16 cellular contexts compared by ENCODE assay signal in the genomic region with DNA sequence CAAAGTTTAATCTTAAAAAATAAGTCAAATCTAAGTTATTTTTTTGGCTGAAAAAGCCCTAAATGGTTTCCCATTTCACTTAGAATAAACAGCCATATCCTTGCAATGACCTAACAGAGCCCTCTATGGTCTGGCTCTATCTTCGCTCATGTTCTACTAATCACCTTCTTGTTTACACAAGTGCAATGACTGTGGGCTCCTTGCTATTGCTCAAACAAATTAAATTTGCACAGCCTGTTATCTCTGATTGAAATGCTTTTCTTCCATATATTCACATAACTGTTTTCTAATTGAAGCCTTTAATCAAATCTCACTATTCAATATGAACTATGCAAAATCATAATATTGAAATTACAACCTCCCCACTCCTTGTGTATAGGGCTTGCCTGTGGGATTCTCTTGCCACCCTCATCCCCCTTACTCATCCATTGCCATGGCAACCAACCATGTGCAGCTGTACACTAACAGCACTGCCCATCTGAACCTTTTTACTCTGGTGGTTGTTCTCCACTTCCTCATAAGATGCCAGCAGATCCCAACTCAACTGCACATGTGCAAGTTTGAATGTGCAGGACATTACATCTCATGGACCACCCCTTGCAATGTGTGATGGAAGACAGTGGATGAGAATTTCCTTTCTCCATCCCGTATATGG.
DNase-seq lines count a peak whose midpoint lies in the region; FAIRE-seq and TF ChIP-seq lines count a peak whose summit lies in the region.
"Had no signal": no experiment of that assay in that cellular context is flagged by ENCODE, and none has a peak within 500 bp of the region (broad histone marks: within the 10 kb centered on the region; RNA-seq: fewer than 3 reads in every experiment).

No MANE protein-coding gene starts in this region.

- no peak for DNase-seq in D721Med (ENCODE audit: insufficient read length, low spot score)
- peak; percentile 75 for DNase-seq in NCI-H69 (lab: John Stamatoyannopoulos, UW)
- peak; percentile 19 for DNase-seq in SK-N-DZ (ENCODE audit: low spot score)
- DNase-seq in GM12892 (ENCODE audit: insufficient read length), result no peak
- DNase-seq in frontal cortex (ENCODE audit: low spot score in 2 of 2), result no peak
- DNase-seq in nucleus accumbens (lab: John Stamatoyannopoulos, UW), result no peak
- DNase-seq: ACHN; CD4-positive, alpha-beta memory T cell; EL; NCI-H187; NCI-H510A treated with DMSO at 0.1 percent for 48 hours; NK-92 treated with Interleukin-12 subunit alpha and Interleukin-12 subunit beta, amount 100 ng/mL, for 24 hours; Right ventricle myocardium superior had no signal

- no peak for TF ChIP-seq POLR2A in GM12892 (IDR thresholded peaks at IDR 0.05; ENCODE audit: low read depth, low read length)

- FAIRE-seq in D721Med (lab: Jason Lieb, UNC) (peak; percentile 87), GM12892 (lab: Jason Lieb, UNC) (no peak), frontal cortex (lab: Jason Lieb, UNC) (no peak)
- FAIRE-seq: H54, HepG2 had no signal

- TF ChIP-seq CTCF in D721Med (IDR thresholded peaks at IDR 0.05; ENCODE audit: insufficient read depth, missing control alignments) (no peak), LNCAP (IDR thresholded peaks at IDR 0.05) (peak; percentile 24; the same call in 1 of the 2 replicates)

Comparison
In these comparisons a context has a peak if more than half of its experiments do, and no peak if none do; other contexts are left out.
1. DNase-seq: peak in NCI-H69 (single experiment) and SK-N-DZ (single experiment); none in D721Med (single experiment), GM12892 (single experiment), frontal cortex (0 of 2) and nucleus accumbens (0 of 56).